24 cellular contexts compared by ENCODE assay signal in the genomic region with DNA sequence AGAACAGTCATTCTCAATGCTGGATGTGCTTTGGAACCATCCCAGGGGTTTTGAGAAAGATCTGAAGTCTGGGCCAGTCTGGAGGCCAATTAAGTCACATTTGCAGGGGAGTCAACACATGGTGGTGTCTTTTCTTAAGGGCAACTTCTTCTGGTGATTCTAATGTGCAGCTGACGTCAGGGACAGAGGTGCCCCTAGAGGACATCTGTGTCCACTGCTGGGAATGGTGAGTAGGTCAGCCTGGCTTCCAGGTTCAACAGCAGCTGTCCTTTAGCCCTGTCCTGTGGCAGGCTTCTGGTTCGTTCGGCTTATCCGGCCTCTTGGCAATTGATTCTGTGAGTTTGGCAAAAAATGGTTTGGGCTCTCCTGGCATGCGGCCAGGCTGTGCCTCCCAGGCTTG.
DNase-seq lines count a peak whose midpoint lies in the region; ATAC-seq and TF ChIP-seq lines count a peak whose summit lies in the region.
"Had no signal": no experiment of that assay in that cellular context is flagged by ENCODE, and none has a peak within 500 bp of the region (broad histone marks: within the 10 kb centered on the region; RNA-seq: fewer than 3 reads in every experiment).

No MANE protein-coding gene starts in this region.

- H3K27me3 ChIP-seq in A673 (replicated peaks; ENCODE audit: insufficient read depth, low read depth, low read length, poor library complexity) (no peaks in the 10 kb centered on the region), body of pancreas (no peaks in the 10 kb centered on the region), lower lobe of right lung (ENCODE audit: low read depth) (no peaks in the 10 kb centered on the region)
- H3K27me3 ChIP-seq: stomach, upper lobe of left lung had no signal

- CTCF ChIA-PET in A673 (lab: Charles Lee), result no interaction called here
- CTCF ChIA-PET in HEK293T (lab: Yijun Ruan, JAX), result no interaction called here
- CTCF ChIA-PET in RWPE1 (lab: Yijun Ruan, JAX), result no interaction called here

- H3K4me1 ChIP-seq in A673 (ENCODE audit: insufficient read depth, low read length, poor library complexity, severe bottlenecking), result peaks cover 9% of the 10 kb centered on the region
- no peaks in the 10 kb centered on the region for H3K4me1 ChIP-seq in body of pancreas
- H3K4me1 ChIP-seq in lower lobe of right lung, result no peaks in the 10 kb centered on the region
- H3K4me1 ChIP-seq: upper lobe of left lung had no signal

- no peak overlapping the region for H3K27ac ChIP-seq in A673 (ENCODE audit: low read depth, low read length, poor library complexity, severe bottlenecking)
- H3K27ac ChIP-seq in body of pancreas, result no peak overlapping the region
- no peak overlapping the region for H3K27ac ChIP-seq in lower lobe of right lung
- H3K27ac ChIP-seq in RWPE1, result no peak overlapping the region
- H3K27ac ChIP-seq: skin epidermis, stomach, upper lobe of left lung had no signal

- WGBS in body of pancreas, 2 donors, result 44 to 71% methylated on average over 1 to 5 of the region's 5 CpGs

- no peak for TF ChIP-seq POLR2A in body of pancreas (IDR thresholded peaks at IDR 0.05)

- H3K36me3 ChIP-seq in A673 (ENCODE audit: insufficient read depth, low read length, poor library complexity, severe bottlenecking), result no peaks in the 10 kb centered on the region
- no peaks in the 10 kb centered on the region for H3K36me3 ChIP-seq in body of pancreas (replicated peaks in 1 of 2; ENCODE audit: insufficient read depth in 1 of 2, low read depth in 2 of 2)
- no peaks in the 10 kb centered on the region for H3K36me3 ChIP-seq in lower lobe of right lung
- H3K36me3 ChIP-seq: stomach, upper lobe of left lung had no signal

- 0 out of 2 replicates have a peak, but pooled peaks have one; percentile 13 for TF ChIP-seq CTCF in A673 (conservative IDR thresholded peaks at IDR 0.05; ENCODE audit: low read depth, low read length)
- no peak for TF ChIP-seq CTCF in body of pancreas (IDR thresholded peaks at IDR 0.05)
- TF ChIP-seq CTCF in lower lobe of right lung (IDR thresholded peaks at IDR 0.05), result peak; percentile 17
- no peak for TF ChIP-seq CTCF in RWPE1 (conservative IDR thresholded peaks at IDR 0.05; ENCODE audit: low read depth)

- BruUV-seq in A673 (replicated peaks; lab: Mats Ljungman, UMichigan), result no TSS peak

- H3K4me3 ChIP-seq in A673 (ENCODE audit: low read depth, low read length, poor library complexity, severe bottlenecking) (no peak overlapping the region), body of pancreas (no peak overlapping the region), lower lobe of right lung (no peak overlapping the region)
- H3K4me3 ChIP-seq: lung, skin epidermis, stomach, upper lobe of left lung had no signal

- intact Hi-C loops in A673 (cut with micrococcal nuclease; ENCODE audit: unreplicated experiment) (no loop called here), body of pancreas (cut with DNase I) (no loop called here), lower lobe of right lung (cut with DNase I) (no loop called here)

- H3K9me3 ChIP-seq in A673 (ENCODE audit: low read depth, low read length, poor library complexity, severe bottlenecking), result no peaks in the 10 kb centered on the region
- H3K9me3 ChIP-seq in body of pancreas, result no peaks in the 10 kb centered on the region
- H3K9me3 ChIP-seq in lower lobe of right lung, result no peaks in the 10 kb centered on the region
- H3K9me3 ChIP-seq: stomach, upper lobe of left lung had no signal

- no peak for DNase-seq in A673 (ENCODE audit: low spot score)
- DNase-seq in HEK293T (ENCODE audit: extremely low spot score), result peak; percentile 40
- DNase-seq in body of pancreas, result no peak
- DNase-seq in lower lobe of right lung, result no peak
- DNase-seq in AML-193 (lab: John Stamatoyannopoulos, UW), result no peak
- DNase-seq in RWPE1 (ENCODE audit: low spot score), result no peak
- DNase-seq in midbrain (lab: John Stamatoyannopoulos, UW), result no peak
- no peak for DNase-seq in RPMI8226
- DNase-seq: activated B cell treated with CpG ODN at 0.5 μM for 24 hours; activated naive CD4-positive, alpha-beta T cell treated with anti-CD3 and anti-CD28 coated beads, Interleukin-2, amount 50 U/mL, for 16 hours; activated T-cell treated with anti-CD3 and anti-CD28 coated beads, Interleukin-2, amount 50 U/mL, for 48 hours; aorta; CD4-positive, alpha-beta memory T cell; DMS79; islet precursor cell; NCI-H1436; NCI-H526; SIG-M5; stimulated activated CD4-positive, alpha-beta T cell treated with anti-CD3 and anti-CD28 coated beads, Interleukin-4, amount 100 ng/mL, for 1 hour; stomach; T-helper 17 cell had no signal

- ATAC-seq in body of pancreas (peak; percentile 35), lower lobe of right lung (no peak)
- ATAC-seq: T-helper 17 cell had no signal

- POLR2A ChIA-PET in A673 (lab: Charles Lee; ENCODE audit: low non-redundant PET) (no interaction called here), HEK293T (lab: Yijun Ruan, JAX) (no interaction called here), RWPE1 (lab: Yijun Ruan, JAX; ENCODE audit: low non-redundant PET) (no interaction called here)

TF ChIP-seq in HEK293T, 16 proteins besides CTCF, POLR2A, EP300 and RAD21:
- no peak for TF ChIP-seq NFRKB (IDR thresholded peaks at IDR 0.05)
- no peak for TF ChIP-seq LEF1 (IDR thresholded peaks at IDR 0.05; ENCODE audit: borderline replicate concordance)
- no peak for TF ChIP-seq CTBP1 (IDR thresholded peaks at IDR 0.05; ENCODE audit: borderline replicate concordance)
- TF ChIP-seq L3MBTL2 (conservative IDR thresholded peaks at IDR 0.05), result no peak
- TF ChIP-seq SP1 (IDR thresholded peaks at IDR 0.05), result no peak
- TF ChIP-seq, protein P1, sequence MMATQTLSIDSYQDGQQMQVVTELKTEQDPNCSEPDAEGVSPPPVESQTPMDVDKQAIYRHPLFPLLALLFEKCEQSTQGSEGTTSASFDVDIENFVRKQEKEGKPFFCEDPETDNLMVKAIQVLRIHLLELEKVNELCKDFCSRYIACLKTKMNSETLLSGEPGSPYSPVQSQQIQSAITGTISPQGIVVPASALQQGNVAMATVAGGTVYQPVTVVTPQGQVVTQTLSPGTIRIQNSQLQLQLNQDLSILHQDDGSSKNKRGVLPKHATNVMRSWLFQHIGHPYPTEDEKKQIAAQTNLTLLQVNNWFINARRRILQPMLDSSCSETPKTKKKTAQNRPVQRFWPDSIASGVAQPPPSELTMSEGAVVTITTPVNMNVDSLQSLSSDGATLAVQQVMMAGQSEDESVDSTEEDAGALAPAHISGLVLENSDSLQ (IDR thresholded peaks at IDR 0.05), result no peak
- TF ChIP-seq TARDBP (IDR thresholded peaks at IDR 0.05), result no peak

Comparison
In these comparisons a context has a peak if more than half of its experiments do, and no peak if none do; other contexts are left out.
1. CTCF ChIP-seq: peak in A673 (single experiment) and lower lobe of right lung (single experiment); none in body of pancreas (0 of 7) and RWPE1 (single experiment).